8 cellular contexts compared by ENCODE assay signal in the genomic region with DNA sequence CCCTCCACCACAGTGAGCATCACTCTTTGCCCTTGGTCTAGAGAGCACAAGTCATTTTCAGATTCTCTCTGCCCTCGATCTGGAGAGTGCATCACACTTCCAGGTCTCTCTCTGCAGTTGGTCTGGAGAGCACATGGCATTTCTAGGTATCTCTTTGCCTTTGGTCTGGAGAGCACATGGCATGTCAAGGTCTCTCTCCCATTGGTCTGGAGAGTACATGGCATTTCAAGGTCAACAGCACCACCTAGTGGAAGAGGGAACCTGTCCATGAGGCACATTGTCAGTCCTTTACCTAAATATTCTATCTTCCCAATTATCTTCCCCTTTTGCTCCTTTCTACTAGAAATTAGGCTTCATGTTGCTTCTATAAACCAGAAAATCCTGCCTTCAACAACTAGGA.
DNase-seq lines count a peak whose midpoint lies in the region; ATAC-seq and TF ChIP-seq lines count a peak whose summit lies in the region.

No MANE protein-coding gene starts in this region.

- intact Hi-C loops in heart left ventricle (cut with DNase I) = no loop called here

- CTCF ChIA-PET in HEK293 (lab: Yijun Ruan, JAX) = no interaction called here

- no peak for TF ChIP-seq POLR2A in NB4 (IDR thresholded peaks at IDR 0.05; ENCODE audit: extremely low read depth, insufficient read length)
- TF ChIP-seq POLR2A in heart left ventricle (IDR thresholded peaks at IDR 0.05) = no peak

- DNase-seq in stimulated activated CD4-positive, alpha-beta T cell treated with anti-CD3 and anti-CD28 coated beads, Interleukin-15, amount 100 ng/mL, for 24 hours = peak; percentile 31
- DNase-seq in stimulated activated CD4-positive, alpha-beta T cell treated with anti-CD3 and anti-CD28 coated beads, Interleukin-12 subunit alpha, Interleukin-12 subunit beta, amount 100 ng/mL, for 4 hours = no peak
- DNase-seq in NB4 (ENCODE audit: low read depth) = peak; percentile 77
- peak; percentile 46 to 72 for DNase-seq in cardiac fibroblast (ENCODE audit: low read depth in 2 of 2)
- DNase-seq in renal cortical epithelial cell (ENCODE audit: low read depth) = peak; percentile 16
- DNase-seq in globus pallidus (ENCODE audit: low spot score) = no peak
- DNase-seq in heart left ventricle = no peak

- H3K4me3 ChIP-seq in HEK293 (ENCODE audit: low read depth, low read length) (no peak overlapping the region), NB4 (ENCODE audit: low read depth, low read length) (no peak overlapping the region), cardiac fibroblast (replicated peaks in 1 of 2; ENCODE audit: low read depth in 2 of 2, low read length in 2 of 2) (no peak overlapping the region), heart left ventricle (no peak overlapping the region)

- H3K36me3 ChIP-seq in HEK293 (ENCODE audit: control insufficient read depth in 2 of 2, insufficient read depth in 1 of 2, low read length in 2 of 2) = no peaks in the 10 kb centered on the region
- H3K36me3 ChIP-seq in heart left ventricle = no peaks in the 10 kb centered on the region

- 51 to 68% (median 54%) methylated on average over 1 of the region's 1 CpG for WGBS in heart left ventricle, 4 donors

- no peak for ATAC-seq in heart left ventricle

- no peak for TF ChIP-seq CTCF in HEK293 (tag by site-specific recombination; IDR thresholded peaks at IDR 0.05)
- TF ChIP-seq CTCF in NB4 (IDR thresholded peaks at IDR 0.05; ENCODE audit: low read depth, low read length) = peak; percentile 57
- TF ChIP-seq CTCF in cardiac fibroblast (IDR thresholded peaks at IDR 0.05; ENCODE audit: low read depth, low read length) = peak; percentile 42
- TF ChIP-seq CTCF in heart left ventricle (IDR thresholded peaks at IDR 0.05) = no peak

- POLR2A ChIA-PET in HEK293 (lab: Yijun Ruan, JAX) = no interaction called here

- H3K9me3 ChIP-seq in HEK293 (ENCODE audit: control insufficient read depth, insufficient read depth, low read depth, low read length) (no peaks in the 10 kb centered on the region; the same call in 1 of the 2 replicates), heart left ventricle (peaks cover 0 to 25% (median 11%) of the 10 kb centered on the region in 12 donors)

- H3K4me1 ChIP-seq in HEK293 (ENCODE audit: control insufficient read depth, insufficient read depth, low read length) = no peaks in the 10 kb centered on the region
- no peaks in the 10 kb centered on the region for H3K4me1 ChIP-seq in heart left ventricle

- no peaks in the 10 kb centered on the region for H3K27me3 ChIP-seq in heart left ventricle

- H3K27ac ChIP-seq in HEK293 (ENCODE audit: extremely low read depth, low read depth, low read length) = no peak overlapping the region
- H3K27ac ChIP-seq in heart left ventricle = no peak overlapping the region

TF ChIP-seq in HEK293, 187 proteins besides CTCF, POLR2A, EP300 and RAD21:
- TF ChIP-seq ZNF654 (tag by site-specific recombination; IDR thresholded peaks at IDR 0.05; ENCODE audit: low read depth) (peak; percentile 67), ZNF76 (tag by site-specific recombination; IDR thresholded peaks at IDR 0.05; ENCODE audit: borderline replicate concordance, low read depth) (no peak)

Comparison
In these comparisons a context has a peak if more than half of its experiments do, and no peak if none do; other contexts are left out.
1. DNase-seq: peak in stimulated activated CD4-positive, alpha-beta T cell treated with anti-CD3 and anti-CD28 coated beads, Interleukin-15, amount 100 ng/mL, for 24 hours (single experiment), NB4 (single experiment), cardiac fibroblast (2 of 2) and renal cortical epithelial cell (single experiment); none in stimulated activated CD4-positive, alpha-beta T cell treated with anti-CD3 and anti-CD28 coated beads, Interleukin-12 subunit alpha, Interleukin-12 subunit beta, amount 100 ng/mL, for 4 hours (single experiment), globus pallidus (single experiment) and heart left ventricle (0 of 5).
2. CTCF ChIP-seq: peak in NB4 (single experiment) and cardiac fibroblast (single experiment); none in HEK293 (single experiment) and heart left ventricle (0 of 12).